ENCODE assay signal across 25 cellular contexts in genomic region chr3:81245505-81245904, GRCh38.
"Had no signal": no experiment of that assay in that cellular context is flagged by ENCODE, and none has a peak within 500 bp of the region (broad histone marks: within the 10 kb centered on the region; RNA-seq: fewer than 3 reads in every experiment).

No MANE protein-coding gene starts in this region.

- H3K36me3 ChIP-seq: left ventricle myocardium inferior, right lobe of liver, stomach, upper lobe of left lung had no signal

- H3K9me3 ChIP-seq: body of pancreas, left ventricle myocardium inferior, right lobe of liver, stomach, upper lobe of left lung had no signal

- H3K4me1 ChIP-seq: body of pancreas, left ventricle myocardium inferior, right lobe of liver, upper lobe of left lung had no signal

- H3K4me1 Mint-ChIP-seq: activated naive CD8-positive, alpha-beta T cell treated with anti-CD3 and anti-CD28 coated beads for 36 hours; immature natural killer cell; nephron progenitor cell; stimulated activated effector memory CD8-positive, alpha-beta T cell treated with anti-CD3 and anti-CD28 coated beads, Interleukin-12 subunit alpha, Interleukin-12 subunit beta, amount 100 ng/mL, for 72 hours had no signal

- H3K4me3 ChIP-seq: body of pancreas, left ventricle myocardium inferior, right lobe of liver, skin epidermis, stomach, upper lobe of left lung had no signal

- H3K36me3 Mint-ChIP-seq: activated CD4-positive, alpha-beta memory T cell treated with anti-CD3 and anti-CD28 coated beads for 36 hours; activated naive CD8-positive, alpha-beta T cell treated with anti-CD3 and anti-CD28 coated beads for 36 hours; immature natural killer cell; stimulated activated effector memory CD8-positive, alpha-beta T cell treated with anti-CD3 and anti-CD28 coated beads, Interleukin-12 subunit alpha, Interleukin-12 subunit beta, amount 100 ng/mL, for 72 hours had no signal

- H3K27me3 Mint-ChIP-seq: activated CD4-positive, alpha-beta memory T cell treated with anti-CD3 and anti-CD28 coated beads for 36 hours; activated naive CD8-positive, alpha-beta T cell treated with anti-CD3 and anti-CD28 coated beads for 36 hours; effector memory CD8-positive, alpha-beta T cell had no signal

- DNase-seq: activated CD4-positive, alpha-beta memory T cell treated with anti-CD3 and anti-CD28 coated beads for 36 hours; activated CD4-positive, alpha-beta T cell treated with anti-CD3 and anti-CD28 coated beads for 48 hours; activated naive CD4-positive, alpha-beta T cell treated with Interleukin-2 at 50 U/mL for 16 hours; activated naive CD8-positive, alpha-beta T cell treated with anti-CD3 and anti-CD28 coated beads for 36 hours; activated T-cell treated with anti-CD3 and anti-CD28 coated beads, Interleukin-2, amount 50 U/mL, for 48 hours; amniotic stem cell; body of pancreas; caudate nucleus; effector memory CD8-positive, alpha-beta T cell; immature natural killer cell; left ventricle myocardium inferior; midbrain; nephron progenitor cell; right lobe of liver; stimulated activated CD4-positive, alpha-beta T cell treated with anti-CD3 and anti-CD28 coated beads, Interleukin-1b, Interleukin-23, amount 100 ng/mL, for 48 hours; stomach; upper lobe of left lung had no signal

- H3K27ac ChIP-seq: body of pancreas, foreskin keratinocyte, left ventricle myocardium inferior, right lobe of liver, skin epidermis, stomach, upper lobe of left lung had no signal

- H3K9me3 Mint-ChIP-seq: activated CD4-positive, alpha-beta memory T cell treated with anti-CD3 and anti-CD28 coated beads for 36 hours; nephron progenitor cell had no signal

- ATAC-seq: body of pancreas; effector memory CD8-positive, alpha-beta T cell; esophagus mucosa; foreskin keratinocyte; right lobe of liver; SK-N-SH treated with all-trans-retinoic acid at 6 μM for 48 hours; stimulated activated effector memory CD8-positive, alpha-beta T cell treated with anti-CD3 and anti-CD28 coated beads, Interleukin-12 subunit alpha, Interleukin-12 subunit beta, amount 100 ng/mL, for 72 hours had no signal

- H3K27me3 ChIP-seq: body of pancreas, dorsolateral prefrontal cortex, foreskin keratinocyte, right lobe of liver, stomach, upper lobe of left lung had no signal

- H3K4me3 Mint-ChIP-seq: activated CD4-positive, alpha-beta memory T cell treated with anti-CD3 and anti-CD28 coated beads for 36 hours; activated naive CD8-positive, alpha-beta T cell treated with anti-CD3 and anti-CD28 coated beads for 36 hours; effector memory CD8-positive, alpha-beta T cell; immature natural killer cell; nephron progenitor cell; stimulated activated effector memory CD8-positive, alpha-beta T cell treated with anti-CD3 and anti-CD28 coated beads, Interleukin-12 subunit alpha, Interleukin-12 subunit beta, amount 100 ng/mL, for 72 hours had no signal

- H3K27ac Mint-ChIP-seq: activated CD4-positive, alpha-beta memory T cell treated with anti-CD3 and anti-CD28 coated beads for 36 hours; activated naive CD8-positive, alpha-beta T cell treated with anti-CD3 and anti-CD28 coated beads for 36 hours; effector memory CD8-positive, alpha-beta T cell; immature natural killer cell; nephron progenitor cell; stimulated activated effector memory CD8-positive, alpha-beta T cell treated with anti-CD3 and anti-CD28 coated beads, Interleukin-12 subunit alpha, Interleukin-12 subunit beta, amount 100 ng/mL, for 72 hours had no signal

- FAIRE-seq: colon, endothelial cell of umbilical vein had no signal
